ENCODE assay signal across 8 cellular contexts in genomic region chr13:110308377-110309158, GRCh38. TPM values are rescaled to one million over a fixed set of nuclear protein-coding genes. Genes with fewer than 3 reads are reported as not detected.
DNase-seq lines count a peak whose midpoint lies in the region; ATAC-seq, FAIRE-seq and TF ChIP-seq lines count a peak whose summit lies in the region.

No MANE protein-coding gene starts in this region.

- H3K9me3 ChIP-seq in SJCRH30 (replicated peaks) (no peaks in the 10 kb centered on the region), pancreas (no peaks in the 10 kb centered on the region)

- peak; percentile 32 to 58 (median 46) for ATAC-seq in pancreas
- no peak for ATAC-seq in GM21390 (IDR thresholded peaks at IDR 0.05; ENCODE audit: unreplicated experiment)

- intact Hi-C loops in pancreas (cut with DNase I) = no loop called here

- peaks cover 11% of the 10 kb centered on the region; the same call in 1 of the 2 replicates for H3K4me1 ChIP-seq in SJCRH30
- H3K4me1 ChIP-seq in pancreas = no peaks in the 10 kb centered on the region

- H3K27me3 ChIP-seq in SJCRH30 (no peaks in the 10 kb centered on the region), pancreas (peaks cover 0 to 6% (median 2%) of the 10 kb centered on the region in 4 donors)

- FAIRE-seq in pancreas (lab: Jason Lieb, UNC) = no peak
- no peak for FAIRE-seq in urothelium cell line (lab: Jason Lieb, UNC)

- H3K36me3 ChIP-seq in SJCRH30 = peaks cover 36% of the 10 kb centered on the region
- no peaks in the 10 kb centered on the region for H3K36me3 ChIP-seq in pancreas

- TF ChIP-seq CTCF in pancreas (IDR thresholded peaks at IDR 0.05) = no peak

- 1% methylated on average over 38 of the region's 38 CpGs for WGBS in pancreas, 2 donors

- DNase-seq in DMS79 treated with DMSO at 0.1 percent for 48 hours (lab: John Stamatoyannopoulos, UW) = peak; percentile 86
- DNase-seq in SJCRH30 = peak; percentile 56 to 71
- peak; percentile 81 for DNase-seq in foreskin melanocyte
- peak in 2 of 6 donors; percentile 19 to 47 for DNase-seq in pancreas
- no peak for DNase-seq in urothelium cell line (ENCODE audit: low spot score)
- no peak for DNase-seq in OCI-M1 (lab: John Stamatoyannopoulos, UW)
- no peak for DNase-seq in mucosa of gallbladder (ENCODE audit: low spot score)

- H3K4me3 ChIP-seq in SJCRH30 (peak overlapping the region; percentile 93), pancreas (peak overlapping the region; percentile 10 to 65 (median 54))

- peak overlapping the region; percentile 94 for H3K27ac ChIP-seq in SJCRH30
- peak overlapping the region; percentile 26 to 70 (median 39) for H3K27ac ChIP-seq in pancreas

RNA-seq across cellular contexts. Expression of gene COL4A2, which starts 1.5 kb away (rescaled TPM):
- total RNA-seq in SJCRH30 (2014; rRNA removed; shearing (Covaris generic)) = 251 and 258 TPM in 2 replicates
- 100 to 1,000 TPM in 1 of 6 donors, 10 to 100 TPM in 5; 18.4 to 130 (median 46.9) TPM for total RNA-seq in pancreas
- polyA plus RNA-seq in pancreas = 10 to 100 TPM; 37.0 to 46.6 TPM
- 332 TPM for total RNA-seq in mucosa of gallbladder

RNA-seq across cellular contexts. Expression of gene COL4A1, which starts 1.6 kb away (rescaled TPM):
- total RNA-seq in SJCRH30 (2014; rRNA removed; shearing (Covaris generic)) = 269 and 271 TPM in 2 replicates
- 100 to 1,000 TPM in 2 of 6 donors, 10 to 100 TPM in 4; 20.7 to 167 (median 51.7) TPM for total RNA-seq in pancreas
- polyA plus RNA-seq in pancreas = 10 to 100 TPM; 22.5 to 35.0 TPM
- 347 TPM for total RNA-seq in mucosa of gallbladder

Comparison
In these comparisons a context has a peak if more than half of its experiments do, and no peak if none do; other contexts are left out.
1. DNase-seq: peak in DMS79 treated with DMSO at 0.1 percent for 48 hours (single experiment), SJCRH30 (2 of 2) and foreskin melanocyte (single experiment); none in urothelium cell line (single experiment), OCI-M1 (single experiment) and mucosa of gallbladder (single experiment).